Comparison of ENCODE assay signal across 1 cellular context in the genomic region with DNA sequence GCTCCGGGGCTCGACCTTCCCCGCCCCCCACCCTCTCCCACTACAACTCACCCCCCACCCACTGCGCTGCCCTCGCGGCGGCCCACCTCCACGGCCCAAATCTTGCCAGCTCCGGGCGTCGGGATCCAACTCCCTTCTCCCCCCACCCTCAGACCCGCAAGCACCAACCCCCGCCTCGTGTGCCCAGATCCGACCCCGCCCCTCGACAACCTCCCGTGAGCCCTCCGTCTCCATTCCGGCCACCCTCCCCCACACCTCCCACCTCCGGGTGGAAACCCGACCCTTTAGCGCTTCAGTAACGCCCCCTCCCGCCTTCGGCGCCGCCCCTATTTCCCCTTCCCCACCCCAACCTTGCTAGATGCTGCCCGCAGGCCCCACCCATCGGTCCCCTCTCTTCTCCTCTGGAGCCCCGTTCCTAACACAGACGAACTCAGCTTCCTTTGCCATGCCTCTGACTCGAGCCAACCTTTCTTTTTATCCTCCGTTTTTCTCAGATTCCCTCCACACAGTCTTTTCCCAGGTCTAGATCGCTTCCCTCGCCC.
TF ChIP-seq lines count a peak whose summit lies in the region.

No MANE protein-coding gene starts in this region.

TF ChIP-seq in K562, 482 proteins besides CTCF, POLR2A, EP300 and RAD21 (continued from another document and continues in another):
- TF ChIP-seq USF2 (CRISPR knock-in tag; IDR thresholded peaks at IDR 0.05) = no peak
- no peak for TF ChIP-seq POLR2AphosphoS2 (IDR thresholded peaks at IDR 0.05; ENCODE audit: low read length)
- TF ChIP-seq ERF (CRISPR knock-in tag; IDR thresholded peaks at IDR 0.05) = no peak
- no peak for TF ChIP-seq TBP (optimal IDR thresholded peaks at IDR 0.05; ENCODE audit: low read depth, low read length)
- TF ChIP-seq EP400 (IDR thresholded peaks at IDR 0.05) = no peak
- TF ChIP-seq, protein P1, sequence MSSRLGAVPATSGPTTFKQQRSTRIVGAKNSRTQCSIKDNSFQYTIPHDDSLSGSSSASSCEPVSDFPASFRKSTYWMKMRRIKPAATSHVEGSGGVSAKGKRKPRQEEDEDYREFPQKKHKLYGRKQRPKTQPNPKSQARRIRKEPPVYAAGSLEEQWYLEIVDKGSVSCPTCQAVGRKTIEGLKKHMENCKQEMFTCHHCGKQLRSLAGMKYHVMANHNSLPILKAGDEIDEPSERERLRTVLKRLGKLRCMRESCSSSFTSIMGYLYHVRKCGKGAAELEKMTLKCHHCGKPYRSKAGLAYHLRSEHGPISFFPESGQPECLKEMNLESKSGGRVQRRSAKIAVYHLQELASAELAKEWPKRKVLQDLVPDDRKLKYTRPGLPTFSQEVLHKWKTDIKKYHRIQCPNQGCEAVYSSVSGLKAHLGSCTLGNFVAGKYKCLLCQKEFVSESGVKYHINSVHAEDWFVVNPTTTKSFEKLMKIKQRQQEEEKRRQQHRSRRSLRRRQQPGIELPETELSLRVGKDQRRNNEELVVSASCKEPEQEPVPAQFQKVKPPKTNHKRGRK (tag; IDR thresholded peaks at IDR 0.05) = no peak
- TF ChIP-seq, protein P2, sequence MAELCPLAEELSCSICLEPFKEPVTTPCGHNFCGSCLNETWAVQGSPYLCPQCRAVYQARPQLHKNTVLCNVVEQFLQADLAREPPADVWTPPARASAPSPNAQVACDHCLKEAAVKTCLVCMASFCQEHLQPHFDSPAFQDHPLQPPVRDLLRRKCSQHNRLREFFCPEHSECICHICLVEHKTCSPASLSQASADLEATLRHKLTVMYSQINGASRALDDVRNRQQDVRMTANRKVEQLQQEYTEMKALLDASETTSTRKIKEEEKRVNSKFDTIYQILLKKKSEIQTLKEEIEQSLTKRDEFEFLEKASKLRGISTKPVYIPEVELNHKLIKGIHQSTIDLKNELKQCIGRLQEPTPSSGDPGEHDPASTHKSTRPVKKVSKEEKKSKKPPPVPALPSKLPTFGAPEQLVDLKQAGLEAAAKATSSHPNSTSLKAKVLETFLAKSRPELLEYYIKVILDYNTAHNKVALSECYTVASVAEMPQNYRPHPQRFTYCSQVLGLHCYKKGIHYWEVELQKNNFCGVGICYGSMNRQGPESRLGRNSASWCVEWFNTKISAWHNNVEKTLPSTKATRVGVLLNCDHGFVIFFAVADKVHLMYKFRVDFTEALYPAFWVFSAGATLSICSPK (IDR thresholded peaks at IDR 0.05; ENCODE audit: borderline replicate concordance) = peak; percentile 55; the same call in 1 of the 2 replicates
- TF ChIP-seq, protein P3, sequence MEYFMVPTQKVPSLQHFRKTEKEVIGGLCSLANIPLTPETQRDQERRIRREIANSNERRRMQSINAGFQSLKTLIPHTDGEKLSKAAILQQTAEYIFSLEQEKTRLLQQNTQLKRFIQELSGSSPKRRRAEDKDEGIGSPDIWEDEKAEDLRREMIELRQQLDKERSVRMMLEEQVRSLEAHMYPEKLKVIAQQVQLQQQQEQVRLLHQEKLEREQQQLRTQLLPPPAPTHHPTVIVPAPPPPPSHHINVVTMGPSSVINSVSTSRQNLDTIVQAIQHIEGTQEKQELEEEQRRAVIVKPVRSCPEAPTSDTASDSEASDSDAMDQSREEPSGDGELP (CRISPR knock-in tag; IDR thresholded peaks at IDR 0.05; ENCODE audit: borderline replicate concordance) = no peak
- no peak for TF ChIP-seq ZNF347 (CRISPR knock-in tag; IDR thresholded peaks at IDR 0.05; ENCODE audit: low read depth)
- no peak for TF ChIP-seq E2F8 (IDR thresholded peaks at IDR 0.05; ENCODE audit: low read depth, partially characterized antibody)
- TF ChIP-seq, protein P4, sequence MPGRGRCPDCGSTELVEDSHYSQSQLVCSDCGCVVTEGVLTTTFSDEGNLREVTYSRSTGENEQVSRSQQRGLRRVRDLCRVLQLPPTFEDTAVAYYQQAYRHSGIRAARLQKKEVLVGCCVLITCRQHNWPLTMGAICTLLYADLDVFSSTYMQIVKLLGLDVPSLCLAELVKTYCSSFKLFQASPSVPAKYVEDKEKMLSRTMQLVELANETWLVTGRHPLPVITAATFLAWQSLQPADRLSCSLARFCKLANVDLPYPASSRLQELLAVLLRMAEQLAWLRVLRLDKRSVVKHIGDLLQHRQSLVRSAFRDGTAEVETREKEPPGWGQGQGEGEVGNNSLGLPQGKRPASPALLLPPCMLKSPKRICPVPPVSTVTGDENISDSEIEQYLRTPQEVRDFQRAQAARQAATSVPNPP (IDR thresholded peaks at IDR 0.05; ENCODE audit: borderline replicate concordance, insufficient read depth, insufficient read length) = no peak
- no peak for TF ChIP-seq MEF2A (IDR thresholded peaks at IDR 0.05; ENCODE audit: control insufficient read depth, low read depth, low read length)
- TF ChIP-seq, protein P5, sequence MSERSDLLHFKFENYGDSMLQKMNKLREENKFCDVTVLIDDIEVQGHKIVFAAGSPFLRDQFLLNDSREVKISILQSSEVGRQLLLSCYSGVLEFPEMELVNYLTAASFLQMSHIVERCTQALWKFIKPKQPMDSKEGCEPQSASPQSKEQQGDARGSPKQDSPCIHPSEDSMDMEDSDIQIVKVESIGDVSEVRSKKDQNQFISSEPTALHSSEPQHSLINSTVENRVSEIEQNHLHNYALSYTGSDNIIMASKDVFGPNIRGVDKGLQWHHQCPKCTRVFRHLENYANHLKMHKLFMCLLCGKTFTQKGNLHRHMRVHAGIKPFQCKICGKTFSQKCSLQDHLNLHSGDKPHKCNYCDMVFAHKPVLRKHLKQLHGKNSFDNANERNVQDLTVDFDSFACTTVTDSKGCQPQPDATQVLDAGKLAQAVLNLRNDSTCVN (CRISPR knock-in tag; IDR thresholded peaks at IDR 0.05) = 0 out of 2 replicates have a peak, but pooled peaks have one; percentile 29
- peak; percentile 50; the same call in 1 of the 2 replicates for TF ChIP-seq POLR2AphosphoS5 (IDR thresholded peaks at IDR 0.05; ENCODE audit: control insufficient read depth, insufficient read depth, low read depth, low read length)
- TF ChIP-seq, protein P6, sequence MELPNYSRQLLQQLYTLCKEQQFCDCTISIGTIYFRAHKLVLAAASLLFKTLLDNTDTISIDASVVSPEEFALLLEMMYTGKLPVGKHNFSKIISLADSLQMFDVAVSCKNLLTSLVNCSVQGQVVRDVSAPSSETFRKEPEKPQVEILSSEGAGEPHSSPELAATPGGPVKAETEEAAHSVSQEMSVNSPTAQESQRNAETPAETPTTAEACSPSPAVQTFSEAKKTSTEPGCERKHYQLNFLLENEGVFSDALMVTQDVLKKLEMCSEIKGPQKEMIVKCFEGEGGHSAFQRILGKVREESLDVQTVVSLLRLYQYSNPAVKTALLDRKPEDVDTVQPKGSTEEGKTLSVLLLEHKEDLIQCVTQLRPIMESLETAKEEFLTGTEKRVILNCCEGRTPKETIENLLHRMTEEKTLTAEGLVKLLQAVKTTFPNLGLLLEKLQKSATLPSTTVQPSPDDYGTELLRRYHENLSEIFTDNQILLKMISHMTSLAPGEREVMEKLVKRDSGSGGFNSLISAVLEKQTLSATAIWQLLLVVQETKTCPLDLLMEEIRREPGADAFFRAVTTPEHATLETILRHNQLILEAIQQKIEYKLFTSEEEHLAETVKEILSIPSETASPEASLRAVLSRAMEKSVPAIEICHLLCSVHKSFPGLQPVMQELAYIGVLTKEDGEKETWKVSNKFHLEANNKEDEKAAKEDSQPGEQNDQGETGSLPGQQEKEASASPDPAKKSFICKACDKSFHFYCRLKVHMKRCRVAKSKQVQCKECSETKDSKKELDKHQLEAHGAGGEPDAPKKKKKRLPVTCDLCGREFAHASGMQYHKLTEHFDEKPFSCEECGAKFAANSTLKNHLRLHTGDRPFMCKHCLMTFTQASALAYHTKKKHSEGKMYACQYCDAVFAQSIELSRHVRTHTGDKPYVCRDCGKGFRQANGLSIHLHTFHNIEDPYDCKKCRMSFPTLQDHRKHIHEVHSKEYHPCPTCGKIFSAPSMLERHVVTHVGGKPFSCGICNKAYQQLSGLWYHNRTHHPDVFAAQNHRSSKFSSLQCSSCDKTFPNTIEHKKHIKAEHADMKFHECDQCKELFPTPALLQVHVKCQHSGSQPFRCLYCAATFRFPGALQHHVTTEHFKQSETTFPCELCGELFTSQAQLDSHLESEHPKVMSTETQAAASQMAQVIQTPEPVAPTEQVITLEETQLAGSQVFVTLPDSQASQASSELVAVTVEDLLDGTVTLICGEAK (IDR thresholded peaks at IDR 0.05) = 0 out of 2 replicates have a peak, but pooled peaks have one; percentile 15
- TF ChIP-seq, protein P6 (CRISPR knock-in tag; IDR thresholded peaks at IDR 0.05) = no peak
- TF ChIP-seq IRF9 (tag; IDR thresholded peaks at IDR 0.05) = no peak
- TF ChIP-seq ZNF717 (CRISPR knock-in tag; IDR thresholded peaks at IDR 0.05) = no peak
- 0 out of 4 replicates have a peak, but pooled peaks of 1 of the 2 experiments have one; percentile 33 for TF ChIP-seq SIN3A (IDR thresholded peaks at IDR 0.05; ENCODE audit: borderline replicate concordance in 2 of 2, control insufficient read depth in 1 of 2, low read depth in 2 of 2, low read length in 2 of 2)
- TF ChIP-seq DPF2 (IDR thresholded peaks at IDR 0.05) = 0 out of 2 replicates have a peak, but pooled peaks have one; percentile 23
- no peak for TF ChIP-seq MAFK (IDR thresholded peaks at IDR 0.05; ENCODE audit: low read length)
- no peak for TF ChIP-seq NFE2L1 (tag; IDR thresholded peaks at IDR 0.05; ENCODE audit: borderline replicate concordance, low read depth)
- TF ChIP-seq, protein P7, sequence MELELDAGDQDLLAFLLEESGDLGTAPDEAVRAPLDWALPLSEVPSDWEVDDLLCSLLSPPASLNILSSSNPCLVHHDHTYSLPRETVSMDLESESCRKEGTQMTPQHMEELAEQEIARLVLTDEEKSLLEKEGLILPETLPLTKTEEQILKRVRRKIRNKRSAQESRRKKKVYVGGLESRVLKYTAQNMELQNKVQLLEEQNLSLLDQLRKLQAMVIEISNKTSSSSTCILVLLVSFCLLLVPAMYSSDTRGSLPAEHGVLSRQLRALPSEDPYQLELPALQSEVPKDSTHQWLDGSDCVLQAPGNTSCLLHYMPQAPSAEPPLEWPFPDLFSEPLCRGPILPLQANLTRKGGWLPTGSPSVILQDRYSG (tag; conservative IDR thresholded peaks at IDR 0.05; ENCODE audit: low read depth) = no peak
- TF ChIP-seq ZNF384 (IDR thresholded peaks at IDR 0.05; ENCODE audit: low read depth, low read length) = no peak
- no peak for TF ChIP-seq CREM (IDR thresholded peaks at IDR 0.05; ENCODE audit: low read depth)
